Comparison of ENCODE assay signal across 17 cellular contexts in the genomic region with DNA sequence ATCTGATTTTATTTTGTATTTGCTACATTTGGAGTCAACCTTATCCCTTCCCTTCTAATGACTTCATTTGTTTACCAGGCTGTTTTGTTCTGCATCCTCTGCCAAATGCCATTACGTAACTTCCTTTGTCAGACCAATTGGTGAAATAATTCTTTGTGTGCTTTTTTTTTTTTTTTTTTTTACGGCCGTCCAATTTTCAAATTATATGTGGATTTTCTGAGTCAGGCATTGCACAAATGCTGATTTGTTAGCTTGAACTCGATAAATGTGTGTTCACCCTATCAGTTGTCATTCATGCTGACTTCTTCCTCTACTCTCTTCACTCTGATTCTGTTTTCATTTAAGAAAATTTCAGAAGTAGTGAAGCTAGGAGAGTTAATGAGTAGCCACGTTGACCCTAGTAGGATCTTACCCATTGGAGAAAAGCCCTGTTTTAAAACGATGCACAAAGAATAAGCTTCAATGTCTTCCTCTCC.
DNase-seq lines count a peak whose midpoint lies in the region; ATAC-seq and TF ChIP-seq lines count a peak whose summit lies in the region.
"Had no signal": no experiment of that assay in that cellular context is flagged by ENCODE, and none has a peak within 500 bp of the region (broad histone marks: within the 10 kb centered on the region; RNA-seq: fewer than 3 reads in every experiment).

No MANE protein-coding gene starts in this region.

- peaks cover 33% of the 10 kb centered on the region for H3K4me1 Mint-ChIP-seq in nephron
- H3K4me1 Mint-ChIP-seq in HFFc6 (ENCODE audit: low read depth), result no peaks in the 10 kb centered on the region
- H3K4me1 Mint-ChIP-seq in CD4-positive, alpha-beta T cell (ENCODE audit: low read depth), result no peaks in the 10 kb centered on the region

- H3K36me3 Mint-ChIP-seq in nephron (ENCODE audit: low read depth) (peaks cover 8% of the 10 kb centered on the region), HFFc6 (ENCODE audit: low read depth) (no peaks in the 10 kb centered on the region; the same call in 1 of the 2 replicates)
- H3K36me3 Mint-ChIP-seq in CD4-positive, alpha-beta T cell (ENCODE audit: low read depth), result no peaks in the 10 kb centered on the region

- H3K4me3 Mint-ChIP-seq in nephron (no peak overlapping the region), HFFc6 (no peak overlapping the region)
- H3K4me3 Mint-ChIP-seq in CD4-positive, alpha-beta T cell, result no peak overlapping the region
- H3K4me3 Mint-ChIP-seq: natural killer cell treated with Interleukin-12 subunit alpha and Interleukin-12 subunit beta and Interleukin-15 and Interleukin-18, amount 100 ng/mL, for 72 hours had no signal

- peak; percentile 6 for DNase-seq in AG10803 (ENCODE audit: low read depth)
- peak; percentile 64 for DNase-seq in NCI-H1694 treated with DMSO at 0.1 percent for 48 hours (lab: John Stamatoyannopoulos, UW)
- DNase-seq in fibroblast of mammary gland (ENCODE audit: low read depth), result peak; percentile 89
- no peak for DNase-seq in NCI-H1048 (lab: John Stamatoyannopoulos, UW)
- DNase-seq in HFFc6, result no peak
- no peak for DNase-seq in colonic mucosa
- no peak for DNase-seq in CD4-positive, alpha-beta T cell
- DNase-seq: activated CD4-positive, CD25-positive, alpha-beta regulatory T cell treated with anti-CD3 and anti-CD28 coated beads, Interleukin-2, amount 50 U/mL, for 72 hours; activated effector memory CD4-positive, alpha-beta T cell treated with Interleukin-2 at 50 U/mL for 16 hours; cortex of kidney; KBM-7; NCI-H345; SIG-M5; stimulated activated naive CD4-positive, alpha-beta T cell had no signal

- POLR2A ChIA-PET in CD4-positive, alpha-beta T cell (lab: Charles Lee), result no interaction called here

- peak overlapping the region in 2 of 3 experiments; percentile 69 to 70 for H3K27ac Mint-ChIP-seq in nephron
- H3K27ac Mint-ChIP-seq in HFFc6, result no peak overlapping the region
- H3K27ac Mint-ChIP-seq in CD4-positive, alpha-beta T cell, result no peak overlapping the region
- H3K27ac Mint-ChIP-seq: natural killer cell treated with Interleukin-12 subunit alpha and Interleukin-12 subunit beta and Interleukin-15 and Interleukin-18, amount 100 ng/mL, for 72 hours had no signal

- H3K9me3 ChIP-seq in colonic mucosa, result no peaks in the 10 kb centered on the region
- H3K9me3 ChIP-seq in CD4-positive, alpha-beta T cell (ENCODE audit: control insufficient read depth, low read length), result no peaks in the 10 kb centered on the region

- H3K27me3 Mint-ChIP-seq in nephron (ENCODE audit: low read depth), result no peaks in the 10 kb centered on the region
- peaks cover 2% of the 10 kb centered on the region; the same call in 1 of the 2 replicates for H3K27me3 Mint-ChIP-seq in HFFc6 (ENCODE audit: insufficient read depth)
- H3K27me3 Mint-ChIP-seq in CD4-positive, alpha-beta T cell, result no peaks in the 10 kb centered on the region
- H3K27me3 Mint-ChIP-seq: natural killer cell treated with Interleukin-12 subunit alpha and Interleukin-12 subunit beta and Interleukin-15 and Interleukin-18, amount 100 ng/mL, for 72 hours had no signal

- CTCF ChIA-PET in CD4-positive, alpha-beta T cell (lab: Charles Lee), result no interaction called here

- H3K9ac ChIP-seq in colonic mucosa (ENCODE audit: low read depth in 2 of 2, low read length in 2 of 2), result no peak overlapping the region

- H3K4me1 ChIP-seq in colonic mucosa, result no peaks in the 10 kb centered on the region

- no peak overlapping the region for H3K27ac ChIP-seq in colonic mucosa
- no peak overlapping the region for H3K27ac ChIP-seq in CD4-positive, alpha-beta T cell (ENCODE audit: low read depth, low read length)
- H3K27ac ChIP-seq: C4-2B had no signal

- TF ChIP-seq CTCF in AG10803 (conservative IDR thresholded peaks at IDR 0.05; ENCODE audit: low read length) (no peak), fibroblast of mammary gland (conservative IDR thresholded peaks at IDR 0.05; ENCODE audit: control insufficient read depth, insufficient read depth, low read depth, low read length) (no peak), nephron (IDR thresholded peaks at IDR 0.05; ENCODE audit: unreplicated experiment in 3 of 3) (no peak), HFFc6 (IDR thresholded peaks at IDR 0.05) (no peak), colonic mucosa (IDR thresholded peaks at IDR 0.05) (no peak)
- no peak for TF ChIP-seq CTCF in CD4-positive, alpha-beta T cell (IDR thresholded peaks at IDR 0.05)

- no peak for ATAC-seq in CD4-positive, alpha-beta T cell (ENCODE audit: poor library complexity)
- ATAC-seq: natural killer cell treated with Interleukin-12 subunit alpha and Interleukin-12 subunit beta and Interleukin-15 and Interleukin-18, amount 100 ng/mL, for 72 hours had no signal

- no peaks in the 10 kb centered on the region for H3K9me3 Mint-ChIP-seq in nephron
- H3K9me3 Mint-ChIP-seq in HFFc6, result peaks cover 44% of the 10 kb centered on the region
- peaks cover 2% of the 10 kb centered on the region for H3K9me3 Mint-ChIP-seq in CD4-positive, alpha-beta T cell

- H3K36me3 ChIP-seq in colonic mucosa, result no peaks in the 10 kb centered on the region

- H3K4me3 ChIP-seq in AG10803 (ENCODE audit: low read length) (no peak overlapping the region), fibroblast of mammary gland (ENCODE audit: control insufficient read depth, low read depth, low read length) (no peak overlapping the region), colonic mucosa (no peak overlapping the region)

- H3K27me3 ChIP-seq in colonic mucosa, result no peaks in the 10 kb centered on the region
- no peaks in the 10 kb centered on the region for H3K27me3 ChIP-seq in CD4-positive, alpha-beta T cell (ENCODE audit: control insufficient read depth, insufficient read depth, low read length)

- intact Hi-C loops in colonic mucosa (cut with DNase I), result no loop called here
- intact Hi-C loops in CD4-positive, alpha-beta T cell (cut with DNase I, micrococcal nuclease), result no loop called here

Comparison
In these comparisons a context has a peak if more than half of its experiments do, and no peak if none do; other contexts are left out.
1. DNase-seq: peak in AG10803 (single experiment), NCI-H1694 treated with DMSO at 0.1 percent for 48 hours (single experiment) and fibroblast of mammary gland (single experiment); none in NCI-H1048 (single experiment), HFFc6 (single experiment), colonic mucosa (single experiment) and CD4-positive, alpha-beta T cell (0 of 10).
2. H3K27ac Mint-ChIP-seq: peak in nephron (2 of 3); none in HFFc6 (single experiment) and CD4-positive, alpha-beta T cell (single experiment).